In the genomic region with DNA sequence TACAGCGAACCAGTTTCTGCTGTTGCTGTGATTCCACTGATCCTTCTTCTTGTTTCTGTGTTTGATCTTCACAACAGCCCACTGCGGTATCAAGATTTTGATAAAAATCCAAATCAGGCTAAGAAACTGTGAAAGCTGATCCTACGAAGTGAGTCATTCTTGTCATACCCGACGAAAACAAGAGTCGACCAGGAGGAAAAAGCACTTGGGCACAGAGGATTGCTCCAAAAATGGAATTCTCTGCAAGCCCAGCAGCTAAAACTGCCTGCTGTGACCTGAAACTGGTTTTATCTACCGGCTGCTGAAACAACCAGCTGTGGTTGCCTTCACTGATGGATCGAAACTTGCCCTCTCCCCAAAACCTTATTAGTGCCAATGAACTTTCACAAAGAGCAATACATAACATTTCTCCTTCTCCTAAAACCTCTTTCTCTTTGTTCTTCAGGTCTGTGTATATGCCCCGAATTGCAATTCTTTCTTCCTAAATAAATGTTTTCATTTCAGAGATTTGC, we compare ENCODE assay signal across 1 cellular context.
TF ChIP-seq lines count a peak whose summit lies in the region.

No MANE protein-coding gene starts in this region.

TF ChIP-seq in H1, 55 proteins besides CTCF, POLR2A, EP300 and RAD21:
- TF ChIP-seq YY1 (IDR thresholded peaks at IDR 0.05; ENCODE audit: low read depth, low read length) = no peak
- TF ChIP-seq TAF1 (IDR thresholded peaks at IDR 0.05; ENCODE audit: low read depth, low read length) = no peak
- no peak for TF ChIP-seq NANOG (IDR thresholded peaks at IDR 0.05; ENCODE audit: insufficient read depth, low read depth, low read length, poor library complexity, severe bottlenecking)
- no peak for TF ChIP-seq KDM5A (IDR thresholded peaks at IDR 0.05; ENCODE audit: low read length)
- no peak for TF ChIP-seq SIRT6 (IDR thresholded peaks at IDR 0.05; ENCODE audit: low read length)
- TF ChIP-seq RBBP5 (IDR thresholded peaks at IDR 0.05; ENCODE audit: borderline replicate concordance, low read depth, low read length) = no peak
- no peak for TF ChIP-seq TCF12 (IDR thresholded peaks at IDR 0.05; ENCODE audit: low read depth, low read length)
- TF ChIP-seq CREB1 (IDR thresholded peaks at IDR 0.05) = no peak
- no peak for TF ChIP-seq POU5F1 (IDR thresholded peaks at IDR 0.05; ENCODE audit: low read depth, low read length)
- TF ChIP-seq TEAD4 (IDR thresholded peaks at IDR 0.05; ENCODE audit: low read depth, low read length) = no peak
- TF ChIP-seq, protein P1, sequence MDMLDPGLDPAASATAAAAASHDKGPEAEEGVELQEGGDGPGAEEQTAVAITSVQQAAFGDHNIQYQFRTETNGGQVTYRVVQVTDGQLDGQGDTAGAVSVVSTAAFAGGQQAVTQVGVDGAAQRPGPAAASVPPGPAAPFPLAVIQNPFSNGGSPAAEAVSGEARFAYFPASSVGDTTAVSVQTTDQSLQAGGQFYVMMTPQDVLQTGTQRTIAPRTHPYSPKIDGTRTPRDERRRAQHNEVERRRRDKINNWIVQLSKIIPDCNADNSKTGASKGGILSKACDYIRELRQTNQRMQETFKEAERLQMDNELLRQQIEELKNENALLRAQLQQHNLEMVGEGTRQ (IDR thresholded peaks at IDR 0.05; ENCODE audit: low read length) = no peak
- no peak for TF ChIP-seq CBX5 (IDR thresholded peaks at IDR 0.05; ENCODE audit: low read depth, low read length)
- no peak for TF ChIP-seq SIX5 (IDR thresholded peaks at IDR 0.05; ENCODE audit: low read depth, low read length)
- TF ChIP-seq GABPA (IDR thresholded peaks at IDR 0.05; ENCODE audit: borderline replicate concordance, insufficient read depth, low read length) = no peak
- TF ChIP-seq JUN (IDR thresholded peaks at IDR 0.05; ENCODE audit: low read depth, low read length) = no peak
- TF ChIP-seq, protein P2, sequence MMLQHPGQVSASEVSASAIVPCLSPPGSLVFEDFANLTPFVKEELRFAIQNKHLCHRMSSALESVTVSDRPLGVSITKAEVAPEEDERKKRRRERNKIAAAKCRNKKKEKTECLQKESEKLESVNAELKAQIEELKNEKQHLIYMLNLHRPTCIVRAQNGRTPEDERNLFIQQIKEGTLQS (IDR thresholded peaks at IDR 0.05; ENCODE audit: insufficient read depth, low read depth, low read length) = no peak
- TF ChIP-seq SUZ12 (IDR thresholded peaks at IDR 0.05; ENCODE audit: low read length) = no peak
- TF ChIP-seq HDAC6 (IDR thresholded peaks at IDR 0.05; ENCODE audit: low read depth, low read length) = no peak
- TF ChIP-seq RNF2 (IDR thresholded peaks at IDR 0.05; ENCODE audit: borderline replicate concordance, low read depth, low read length, missing control alignments, poor library complexity, severe bottlenecking) = no peak
